Comparison of ENCODE assay signal across 1 cellular context in the genomic region with DNA sequence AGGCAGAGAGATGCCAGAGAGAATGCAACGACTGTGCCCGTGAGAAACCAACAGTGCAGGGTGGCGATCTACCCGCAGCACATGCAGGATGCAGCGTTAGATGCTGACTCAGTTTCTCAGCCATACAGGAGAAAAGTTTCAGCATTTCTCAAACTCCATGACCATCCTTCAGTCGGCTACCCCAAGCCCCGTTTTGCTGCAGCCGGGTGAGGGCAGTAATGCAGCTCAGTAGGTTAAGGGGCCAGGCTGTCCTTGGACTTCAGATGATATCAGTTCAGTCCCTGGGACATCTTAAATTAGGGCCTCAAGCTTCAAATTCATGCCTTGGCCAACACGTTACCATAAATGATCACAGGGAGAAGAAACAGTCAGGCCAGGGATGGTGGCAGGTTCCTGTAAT.
TF ChIP-seq lines count a peak whose summit lies in the region.

No MANE protein-coding gene starts in this region.

TF ChIP-seq in IMR-90, 13 proteins besides CTCF, POLR2A, EP300 and RAD21 (continued from another document):
- no peak for TF ChIP-seq MAZ (IDR thresholded peaks at IDR 0.05; ENCODE audit: borderline replicate concordance, low read depth, low read length)
- TF ChIP-seq NFE2L2 (IDR thresholded peaks at IDR 0.05; ENCODE audit: low read depth, low read length), result no peak
- no peak for TF ChIP-seq MAFK (IDR thresholded peaks at IDR 0.05; ENCODE audit: low read depth, low read length)
- no peak for TF ChIP-seq FOS (IDR thresholded peaks at IDR 0.05; ENCODE audit: low read depth, low read length)
- TF ChIP-seq, protein P1, sequence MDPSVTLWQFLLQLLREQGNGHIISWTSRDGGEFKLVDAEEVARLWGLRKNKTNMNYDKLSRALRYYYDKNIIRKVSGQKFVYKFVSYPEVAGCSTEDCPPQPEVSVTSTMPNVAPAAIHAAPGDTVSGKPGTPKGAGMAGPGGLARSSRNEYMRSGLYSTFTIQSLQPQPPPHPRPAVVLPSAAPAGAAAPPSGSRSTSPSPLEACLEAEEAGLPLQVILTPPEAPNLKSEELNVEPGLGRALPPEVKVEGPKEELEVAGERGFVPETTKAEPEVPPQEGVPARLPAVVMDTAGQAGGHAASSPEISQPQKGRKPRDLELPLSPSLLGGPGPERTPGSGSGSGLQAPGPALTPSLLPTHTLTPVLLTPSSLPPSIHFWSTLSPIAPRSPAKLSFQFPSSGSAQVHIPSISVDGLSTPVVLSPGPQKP (IDR thresholded peaks at IDR 0.05; ENCODE audit: borderline replicate concordance, low read depth, low read length), result no peak
- TF ChIP-seq RCOR1 (IDR thresholded peaks at IDR 0.05; ENCODE audit: insufficient replicate concordance, low read length), result no peak
- no peak for TF ChIP-seq CEBPB (IDR thresholded peaks at IDR 0.05; ENCODE audit: low read depth, low read length)
- no peak for TF ChIP-seq CHD1 (IDR thresholded peaks at IDR 0.05; ENCODE audit: low read depth, low read length)
- TF ChIP-seq, protein P2, sequence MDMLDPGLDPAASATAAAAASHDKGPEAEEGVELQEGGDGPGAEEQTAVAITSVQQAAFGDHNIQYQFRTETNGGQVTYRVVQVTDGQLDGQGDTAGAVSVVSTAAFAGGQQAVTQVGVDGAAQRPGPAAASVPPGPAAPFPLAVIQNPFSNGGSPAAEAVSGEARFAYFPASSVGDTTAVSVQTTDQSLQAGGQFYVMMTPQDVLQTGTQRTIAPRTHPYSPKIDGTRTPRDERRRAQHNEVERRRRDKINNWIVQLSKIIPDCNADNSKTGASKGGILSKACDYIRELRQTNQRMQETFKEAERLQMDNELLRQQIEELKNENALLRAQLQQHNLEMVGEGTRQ (IDR thresholded peaks at IDR 0.05; ENCODE audit: low read depth, low read length), result no peak
- no peak for TF ChIP-seq MXI1 (IDR thresholded peaks at IDR 0.05; ENCODE audit: borderline replicate concordance, low read depth, low read length)
- no peak for TF ChIP-seq BHLHE40 (IDR thresholded peaks at IDR 0.05; ENCODE audit: low read depth, low read length)
